9 cellular contexts compared by ENCODE assay signal in genomic region chr3:112635674-112636073, GRCh38. TPM values are rescaled to one million over a fixed set of nuclear protein-coding genes. Genes with fewer than 3 reads are reported as not detected.
DNase-seq lines count a peak whose midpoint lies in the region; FAIRE-seq and TF ChIP-seq lines count a peak whose summit lies in the region.
"Had no signal": no experiment of that assay in that cellular context is flagged by ENCODE, and none has a peak within 500 bp of the region (broad histone marks: within the 10 kb centered on the region; RNA-seq: fewer than 3 reads in every experiment).

No MANE protein-coding gene starts in this region.

- H3K27me3 ChIP-seq in astrocyte (ENCODE audit: insufficient read depth, low read length) = no peaks in the 10 kb centered on the region
- peaks cover 10% of the 10 kb centered on the region for H3K27me3 ChIP-seq in left ventricle myocardium inferior (ENCODE audit: low read depth)
- H3K27me3 ChIP-seq in skeletal muscle tissue (ENCODE audit: control insufficient read depth in 3 of 3, insufficient read depth in 3 of 3, low read length in 3 of 3) = peaks cover 0 to 2% (median 0%) of the 10 kb centered on the region in 3 donors

- H3K36me3 ChIP-seq in astrocyte (ENCODE audit: insufficient read depth, low read length) (no peaks in the 10 kb centered on the region), left ventricle myocardium inferior (no peaks in the 10 kb centered on the region), skeletal muscle tissue (ENCODE audit: control insufficient read depth in 3 of 3, insufficient read depth in 3 of 3, low read length in 3 of 3) (no peaks in the 10 kb centered on the region)

- peak overlapping the region; percentile 84 for H3K27ac Mint-ChIP-seq in astrocyte (ENCODE audit: unreplicated experiment)

- H3K9ac ChIP-seq in astrocyte (ENCODE audit: low read length) = peak overlapping the region; percentile 69
- peak overlapping the region in 1 of 3 donors; percentile 63 for H3K9ac ChIP-seq in skeletal muscle tissue (ENCODE audit: low read depth in 1 of 3, low read length in 3 of 3)

- peak overlapping the region; percentile 73 for H3K4me3 Mint-ChIP-seq in astrocyte (ENCODE audit: unreplicated experiment)

- H3K9me3 ChIP-seq in astrocyte (ENCODE audit: insufficient read depth, low read depth, low read length) = no peaks in the 10 kb centered on the region
- H3K9me3 ChIP-seq in left ventricle myocardium inferior (replicated peaks) = no peaks in the 10 kb centered on the region
- H3K9me3 ChIP-seq in skeletal muscle tissue (ENCODE audit: control insufficient read depth in 3 of 3, low read length in 3 of 3) = no peaks in the 10 kb centered on the region

- peaks cover 97% of the 10 kb centered on the region for H3K79me2 ChIP-seq in astrocyte (ENCODE audit: insufficient read depth, low read length)

- H3K27me3 Mint-ChIP-seq in astrocyte (ENCODE audit: low read depth, unreplicated experiment) = no peaks in the 10 kb centered on the region

- H3K4me3 ChIP-seq in astrocyte (ENCODE audit: insufficient read depth, low read depth, low read length) = peak overlapping the region; percentile 82
- H3K4me3 ChIP-seq in left ventricle myocardium inferior = peak overlapping the region; percentile 63
- peak overlapping the region; percentile 14 to 73 (median 25) for H3K4me3 ChIP-seq in skeletal muscle tissue (ENCODE audit: low read length in 3 of 3)

- no peak overlapping the region for H2AFZ ChIP-seq in astrocyte (ENCODE audit: low read depth, low read length)

- H3K9me3 Mint-ChIP-seq in astrocyte (ENCODE audit: unreplicated experiment) = no peaks in the 10 kb centered on the region

- intact Hi-C loops in left ventricle myocardium inferior (cut with micrococcal nuclease) (no loop called here), head of caudate nucleus (cut with DNase I) (loop anchor here (5.0 kb wide), 1 partner anchor 177 kb away; no protein-coding TSS in a partner anchor)

- H4K20me1 ChIP-seq in astrocyte (ENCODE audit: insufficient read depth, low read length) = peaks cover 18% of the 10 kb centered on the region

- no peak for TF ChIP-seq POLR2A in H54 (IDR thresholded peaks at IDR 0.05; ENCODE audit: low read depth, low read length)

- peak; percentile 15 for TF ChIP-seq CTCF in astrocyte (IDR thresholded peaks at IDR 0.05; ENCODE audit: insufficient read depth, low read depth, low read length)
- TF ChIP-seq CTCF in left ventricle myocardium inferior (IDR thresholded peaks at IDR 0.05; ENCODE audit: borderline replicate concordance) = no peak

- peaks cover 68% of the 10 kb centered on the region for H3K4me1 ChIP-seq in astrocyte (ENCODE audit: insufficient read depth, low read length)
- H3K4me1 ChIP-seq in left ventricle myocardium inferior = peaks cover 6% of the 10 kb centered on the region
- H3K4me1 ChIP-seq in skeletal muscle tissue (ENCODE audit: control insufficient read depth in 3 of 3, insufficient read depth in 3 of 3, low read length in 3 of 3) = peaks cover 5 to 20% (median 5%) of the 10 kb centered on the region in 3 donors

- no peak for DNase-seq in H54 (ENCODE audit: insufficient read length, low spot score)
- peak; percentile 87 for DNase-seq in astrocyte (ENCODE audit: low read depth)
- DNase-seq in left ventricle myocardium inferior = no peak
- no peak for DNase-seq in NCI-H526 (lab: John Stamatoyannopoulos, UW)
- DNase-seq in NCI-H524 treated with DMSO at 0.1 percent for 48 hours (lab: John Stamatoyannopoulos, UW) = no peak
- DNase-seq in activated CD4-positive, CD25-positive, alpha-beta regulatory T cell (lab: John Stamatoyannopoulos, UW) = no peak
- no peak for DNase-seq in head of caudate nucleus
- DNase-seq: cortex of kidney had no signal

- peaks cover 6% of the 10 kb centered on the region for H3K36me3 Mint-ChIP-seq in astrocyte (ENCODE audit: low read depth, unreplicated experiment)

- H3K4me1 Mint-ChIP-seq in astrocyte (ENCODE audit: low read depth, unreplicated experiment) = peaks cover 46% of the 10 kb centered on the region

- FAIRE-seq in H54 (lab: Jason Lieb, UNC) (peak; percentile 64), astrocyte (lab: Jason Lieb, UNC) (no peak)

- H3K27ac ChIP-seq in astrocyte (ENCODE audit: low read depth, low read length) (peak overlapping the region; percentile 70), left ventricle myocardium inferior (replicated peaks) (peak overlapping the region; percentile 82), skeletal muscle tissue (ENCODE audit: low read depth, low read length) (peak overlapping the region; percentile 36)

- H3K4me2 ChIP-seq in astrocyte (ENCODE audit: low read length) = peak overlapping the region; percentile 88

RNA-seq across cellular contexts. Expression of gene CCDC80, which starts 5.3 kb away (rescaled TPM):
- total RNA-seq in astrocyte (272 and 333 TPM in 2 replicates), left ventricle myocardium inferior (171 TPM), skeletal muscle tissue (25.6 TPM)

Comparison
In these comparisons a context has a peak if more than half of its experiments do, and no peak if none do; other contexts are left out.
1. H3K4me3 ChIP-seq: peak in every context shown above with its lines; median percentile 82 in astrocyte; 63 in left ventricle myocardium inferior; 25 in skeletal muscle tissue.